In genomic region chr2:36461039-36461681, GRCh38 we compare ENCODE assay signal across 8 cellular contexts.
DNase-seq lines count a peak whose midpoint lies in the region; ATAC-seq and TF ChIP-seq lines count a peak whose summit lies in the region.

No MANE protein-coding gene starts in this region.

- H3K79me2 ChIP-seq in PC-3 (ENCODE audit: low read length) = peaks cover 29% of the 10 kb centered on the region

- TF ChIP-seq CTCF in PC-3 (conservative IDR thresholded peaks at IDR 0.05; ENCODE audit: low read depth, low read length) (no peak), fibroblast of the aortic adventitia (IDR thresholded peaks at IDR 0.05; ENCODE audit: insufficient read depth, low read length) (no peak)

- no peaks in the 10 kb centered on the region for H3K9me3 ChIP-seq in CD4-positive, CD25-positive, alpha-beta regulatory T cell (ENCODE audit: control insufficient read depth in 2 of 2, low read length in 2 of 2)
- H3K9me3 ChIP-seq in PC-3 (ENCODE audit: low read length) = no peaks in the 10 kb centered on the region

- peak overlapping the region; percentile 5 for H3K4me3 ChIP-seq in CD4-positive, CD25-positive, alpha-beta regulatory T cell (ENCODE audit: low read depth, low read length)
- peak overlapping the region; percentile 22; the same call in 1 of the 2 replicates for H3K4me3 ChIP-seq in PC-3 (ENCODE audit: low read length)
- H3K4me3 ChIP-seq in fibroblast of the aortic adventitia (ENCODE audit: low read depth, low read length) = no peak overlapping the region

- H3K36me3 Mint-ChIP-seq in CD4-positive, CD25-positive, alpha-beta regulatory T cell = no peaks in the 10 kb centered on the region
- H3K36me3 Mint-ChIP-seq in stimulated activated effector memory CD8-positive, alpha-beta T cell treated with anti-CD3 and anti-CD28 coated beads, Interleukin-12 subunit alpha, Interleukin-12 subunit beta, amount 100 ng/mL, for 72 hours = peaks cover 13% of the 10 kb centered on the region

- peaks cover 0 to 11% (median 4%) of the 10 kb centered on the region in 4 donors for H3K4me1 Mint-ChIP-seq in CD4-positive, CD25-positive, alpha-beta regulatory T cell
- H3K4me1 Mint-ChIP-seq in stimulated activated effector memory CD8-positive, alpha-beta T cell treated with anti-CD3 and anti-CD28 coated beads, Interleukin-12 subunit alpha, Interleukin-12 subunit beta, amount 100 ng/mL, for 72 hours = peaks cover 8% of the 10 kb centered on the region

- H2AFZ ChIP-seq in PC-3 (ENCODE audit: low read length) = no peak overlapping the region

- no peaks in the 10 kb centered on the region for H3K9me2 ChIP-seq in PC-3 (replicated peaks; ENCODE audit: low read length)

- CTCF ChIA-PET in PC-3 (lab: Charles Lee) = interaction anchor here (1.0 kb wide), 1 partner anchor 108 kb away, joined by 4 read pairs; no protein-coding TSS in a partner anchor

- no peak overlapping the region for H3K27ac ChIP-seq in CD4-positive, CD25-positive, alpha-beta regulatory T cell (ENCODE audit: insufficient read depth, low read length, poor library complexity, severe bottlenecking)
- H3K27ac ChIP-seq in PC-3 (ENCODE audit: low read length) = peak overlapping the region; percentile 81

- H3K4me3 Mint-ChIP-seq in CD4-positive, CD25-positive, alpha-beta regulatory T cell = no peak overlapping the region
- no peak overlapping the region for H3K4me3 Mint-ChIP-seq in stimulated activated effector memory CD8-positive, alpha-beta T cell treated with anti-CD3 and anti-CD28 coated beads, Interleukin-12 subunit alpha, Interleukin-12 subunit beta, amount 100 ng/mL, for 72 hours

- peak overlapping the region; percentile 68 for H3K4me2 ChIP-seq in PC-3 (ENCODE audit: low read length)

- no peaks in the 10 kb centered on the region for H3K36me3 ChIP-seq in CD4-positive, CD25-positive, alpha-beta regulatory T cell (ENCODE audit: control insufficient read depth, insufficient read depth, low read length)
- H3K36me3 ChIP-seq in PC-3 (ENCODE audit: low read depth, low read length) = peaks cover 10% of the 10 kb centered on the region

- peak overlapping the region; percentile 51 for H3K9ac ChIP-seq in PC-3 (ENCODE audit: low read length)

- peak in 2 of 3 donors; percentile 8 to 47 for DNase-seq in CD4-positive, CD25-positive, alpha-beta regulatory T cell
- peak; percentile 92 for DNase-seq in PC-3
- peak; percentile 94 for DNase-seq in fibroblast of the aortic adventitia (ENCODE audit: low read depth)
- no peak for DNase-seq in stimulated activated effector memory CD8-positive, alpha-beta T cell treated with anti-CD3 and anti-CD28 coated beads, Interleukin-12 subunit alpha, Interleukin-12 subunit beta, amount 100 ng/mL, for 72 hours (ENCODE audit: low spot score in 2 of 2)
- DNase-seq in NCI-H2081 treated with DMSO at 0.1 percent for 48 hours (lab: John Stamatoyannopoulos, UW) = no peak
- DNase-seq in NCI-H345 (lab: John Stamatoyannopoulos, UW) = no peak
- no peak for DNase-seq in activated CD4-positive, alpha-beta T cell treated with anti-CD3 and anti-CD28 coated beads for 1 hour

- peak; percentile 66 to 68 for ATAC-seq in CD4-positive, CD25-positive, alpha-beta regulatory T cell (ENCODE audit: low read depth in 2 of 2)
- ATAC-seq in GM21529 (IDR thresholded peaks at IDR 0.05; ENCODE audit: unreplicated experiment) (peak; percentile 78), PC-3 (peak; percentile 91)
- peak; percentile 98 for ATAC-seq in stimulated activated effector memory CD8-positive, alpha-beta T cell treated with anti-CD3 and anti-CD28 coated beads, Interleukin-12 subunit alpha, Interleukin-12 subunit beta, amount 100 ng/mL, for 72 hours

- H3K27me3 ChIP-seq in CD4-positive, CD25-positive, alpha-beta regulatory T cell (ENCODE audit: control insufficient read depth, insufficient read depth, low read length) = no peaks in the 10 kb centered on the region
- H3K27me3 ChIP-seq in PC-3 (ENCODE audit: low read length) = no peaks in the 10 kb centered on the region

- H4K20me1 ChIP-seq in PC-3 (ENCODE audit: low read length) = no peaks in the 10 kb centered on the region

- H3K27ac Mint-ChIP-seq in CD4-positive, CD25-positive, alpha-beta regulatory T cell = peak overlapping the region in 1 of 3 donors; percentile 67
- no peak overlapping the region for H3K27ac Mint-ChIP-seq in stimulated activated effector memory CD8-positive, alpha-beta T cell treated with anti-CD3 and anti-CD28 coated beads, Interleukin-12 subunit alpha, Interleukin-12 subunit beta, amount 100 ng/mL, for 72 hours

- no peaks in the 10 kb centered on the region for H3K9me3 Mint-ChIP-seq in CD4-positive, CD25-positive, alpha-beta regulatory T cell
- H3K9me3 Mint-ChIP-seq in stimulated activated effector memory CD8-positive, alpha-beta T cell treated with anti-CD3 and anti-CD28 coated beads, Interleukin-12 subunit alpha, Interleukin-12 subunit beta, amount 100 ng/mL, for 72 hours = no peaks in the 10 kb centered on the region

- POLR2A ChIA-PET in PC-3 (lab: Charles Lee; ENCODE audit: unreplicated experiment) = interaction anchor here (0.8 kb wide), 1 partner anchor 112 kb away, joined by 5 read pairs; no protein-coding TSS in a partner anchor

- intact Hi-C loops in PC-3 (cut with micrococcal nuclease) = loop anchor here (1.0 to 5.0 kb wide), 5 partner anchors 17 to 204 kb away; no protein-coding TSS in a partner anchor

- peaks cover 7% of the 10 kb centered on the region for H3K4me1 ChIP-seq in CD4-positive, CD25-positive, alpha-beta regulatory T cell (ENCODE audit: control insufficient read depth, insufficient read depth, low read length, poor library complexity, severe bottlenecking)
- peaks cover 36% of the 10 kb centered on the region for H3K4me1 ChIP-seq in PC-3 (ENCODE audit: insufficient read depth, low read length)

- H3K27me3 Mint-ChIP-seq in CD4-positive, CD25-positive, alpha-beta regulatory T cell = no peaks in the 10 kb centered on the region

- no peaks in the 10 kb centered on the region for H3F3A ChIP-seq in PC-3 (ENCODE audit: low read length, unreplicated experiment)

- no TSS peak for BruUV-seq in PC-3 (replicated peaks; lab: Mats Ljungman, UMichigan)

Comparison
In these comparisons a context has a peak if more than half of its experiments do, and no peak if none do; other contexts are left out.
1. DNase-seq: peak in CD4-positive, CD25-positive, alpha-beta regulatory T cell (2 of 3), PC-3 (single experiment) and fibroblast of the aortic adventitia (single experiment); none in stimulated activated effector memory CD8-positive, alpha-beta T cell treated with anti-CD3 and anti-CD28 coated beads, Interleukin-12 subunit alpha, Interleukin-12 subunit beta, amount 100 ng/mL, for 72 hours (0 of 2), NCI-H2081 treated with DMSO at 0.1 percent for 48 hours (single experiment), NCI-H345 (single experiment) and activated CD4-positive, alpha-beta T cell treated with anti-CD3 and anti-CD28 coated beads for 1 hour (single experiment).
2. Peak in every context shown above with its lines, with median percentiles within 50 percentile points of each other: ATAC-seq.